Comparison of ENCODE assay signal across 28 cellular contexts in genomic region chr4:76072760-76073159, GRCh38. TPM values are rescaled to one million over a fixed set of nuclear protein-coding genes. Genes with fewer than 3 reads are reported as not detected.
"Had no signal": no experiment of that assay in that cellular context is flagged by ENCODE, and none has a peak within 500 bp of the region (broad histone marks: within the 10 kb centered on the region; RNA-seq: fewer than 3 reads in every experiment).

No MANE protein-coding gene starts in this region.

- H3K36me3 Mint-ChIP-seq: activated naive CD8-positive, alpha-beta T cell treated with anti-CD3 and anti-CD28 coated beads for 36 hours; natural killer cell treated with Interleukin-12 subunit alpha and Interleukin-12 subunit beta and Interleukin-15 and Interleukin-18, amount 100 ng/mL, for 72 hours; type B pancreatic cell had no signal

- ATAC-seq: effector memory CD8-positive, alpha-beta T cell; esophagus mucosa; natural killer cell treated with Interleukin-12 subunit alpha and Interleukin-12 subunit beta and Interleukin-15 and Interleukin-18, amount 100 ng/mL, for 72 hours; sciatic nerve; T-helper 17 cell had no signal

- H3K4me1 Mint-ChIP-seq: activated naive CD8-positive, alpha-beta T cell treated with anti-CD3 and anti-CD28 coated beads for 36 hours had no signal

- H3K4me1 ChIP-seq: breast epithelium, colonic mucosa, pancreas, vagina had no signal

- H3K36me3 ChIP-seq: breast epithelium, colonic mucosa, pancreas, thoracic aorta, vagina had no signal

- H3K9me3 Mint-ChIP-seq: activated naive CD8-positive, alpha-beta T cell treated with anti-CD3 and anti-CD28 coated beads for 36 hours; effector memory CD8-positive, alpha-beta T cell; natural killer cell treated with Interleukin-12 subunit alpha and Interleukin-12 subunit beta and Interleukin-15 and Interleukin-18, amount 100 ng/mL, for 72 hours; type B pancreatic cell had no signal

- H3K27me3 ChIP-seq: breast epithelium, colonic mucosa, dorsolateral prefrontal cortex, pancreas, vagina had no signal

- H3K9me3 ChIP-seq: breast epithelium, colonic mucosa, pancreas, thoracic aorta, vagina had no signal

- H3K4me3 ChIP-seq: breast epithelium, colonic mucosa, dorsolateral prefrontal cortex, pancreas, thoracic aorta, vagina had no signal

- H3K27ac ChIP-seq: breast epithelium, colonic mucosa, pancreas, thoracic aorta, vagina had no signal

- H3K27me3 Mint-ChIP-seq: activated naive CD8-positive, alpha-beta T cell treated with anti-CD3 and anti-CD28 coated beads for 36 hours; effector memory CD8-positive, alpha-beta T cell; T-helper 17 cell; type B pancreatic cell had no signal

- H3K4me3 Mint-ChIP-seq: activated naive CD8-positive, alpha-beta T cell treated with anti-CD3 and anti-CD28 coated beads for 36 hours; effector memory CD8-positive, alpha-beta T cell; natural killer cell treated with Interleukin-12 subunit alpha and Interleukin-12 subunit beta and Interleukin-15 and Interleukin-18, amount 100 ng/mL, for 72 hours; T-helper 17 cell; type B pancreatic cell had no signal

- H3K27ac Mint-ChIP-seq: activated naive CD8-positive, alpha-beta T cell treated with anti-CD3 and anti-CD28 coated beads for 36 hours; effector memory CD8-positive, alpha-beta T cell; natural killer cell treated with Interleukin-12 subunit alpha and Interleukin-12 subunit beta and Interleukin-15 and Interleukin-18, amount 100 ng/mL, for 72 hours; T-helper 17 cell; type B pancreatic cell had no signal

- DNase-seq: activated CD4-positive, alpha-beta T cell treated with anti-CD3 and anti-CD28 coated beads for 4 hours; activated CD4-positive, alpha-beta T cell treated with anti-CD3 and anti-CD28 coated beads, Interleukin-2, amount 50 U/mL, for 48 hours; activated CD4-positive, CD25-positive, alpha-beta regulatory T cell; activated CD8-positive, alpha-beta memory T cell treated with anti-CD3 and anti-CD28 coated beads, Interleukin-2, amount 50 U/mL, for 48 hours; activated naive CD4-positive, alpha-beta T cell treated with Interleukin-2 at 50 U/mL for 16 hours; activated naive CD8-positive, alpha-beta T cell treated with anti-CD3 and anti-CD28 coated beads for 36 hours; activated T-cell treated with anti-CD3 and anti-CD28 coated beads, Interleukin-2, amount 50 U/mL, for 48 hours; amniotic stem cell; colonic mucosa; dorsolateral prefrontal cortex; effector memory CD8-positive, alpha-beta T cell; foreskin melanocyte; hippocampal formation; pancreas; stimulated activated CD4-positive, alpha-beta T cell treated with anti-CD3 and anti-CD28 coated beads, Interleukin-4, amount 100 ng/mL, for 1 hour; stimulated activated naive CD4-positive, alpha-beta T cell; T-helper 17 cell had no signal

RNA-seq across cellular contexts. Expression of gene ART3, which starts 1.7 kb away (rescaled TPM):
- total RNA-seq: activated CD8-positive, alpha-beta memory T cell treated with anti-CD3 and anti-CD28 coated beads for 36 hours; breast epithelium; endothelial cell of umbilical vein; esophagus mucosa; pulmonary artery endothelial cell; T-helper 17 cell; thoracic aorta had no signal
- polyA plus RNA-seq: endothelial cell of umbilical vein, liver had no signal

RNA-seq across cellular contexts. Expression of gene CXCL11, which starts 36.9 kb away (rescaled TPM):
- total RNA-seq: breast epithelium, colonic mucosa, T-helper 17 cell, thoracic aorta, vagina had no signal

RNA-seq across cellular contexts. Expression of gene CXCL10, which starts 49.5 kb away (rescaled TPM):
- total RNA-seq: endothelial cell of umbilical vein, T-helper 17 cell had no signal
